Comparison of ENCODE assay signal across 12 cellular contexts in genomic region chr2:98502556-98503335, GRCh38. TPM values are rescaled to one million over a fixed set of nuclear protein-coding genes. Genes with fewer than 3 reads are reported as not detected.
A peak's percentile ranks its signal among the peaks of the same experiment; 100 is the strongest.
DNase-seq lines count a peak whose midpoint lies in the region; ATAC-seq, FAIRE-seq and TF ChIP-seq lines count a peak whose summit lies in the region.
"Had no signal": no experiment of that assay in that cellular context is flagged by ENCODE, and none has a peak within 500 bp of the region (broad histone marks: within the 10 kb centered on the region; RNA-seq: fewer than 3 reads in every experiment).

No MANE protein-coding gene starts in this region.

- TF ChIP-seq RAD21 in GM12878 (IDR thresholded peaks at IDR 0.05; ENCODE audit: insufficient read depth, low read depth, low read length) = no peak

- H3K27me3 ChIP-seq in right atrium auricular region = no peaks in the 10 kb centered on the region
- H3K27me3 ChIP-seq in GM12878 (replicated peaks in 1 of 2; ENCODE audit: control insufficient read depth in 2 of 2, insufficient read depth in 2 of 2, low read length in 1 of 2) = no peaks in the 10 kb centered on the region
- H3K27me3 ChIP-seq: BLaER1 had no signal

- peak; percentile 31 for FAIRE-seq in GM12878 (lab: Jason Lieb, UNC)
- FAIRE-seq in urothelium cell line (lab: Jason Lieb, UNC) = no peak
- FAIRE-seq: GM18507 had no signal

- no peak for TF ChIP-seq EP300 in GM12878 (IDR thresholded peaks at IDR 0.05; ENCODE audit: borderline replicate concordance in 1 of 2, control insufficient read depth in 1 of 2, low read depth in 2 of 2, low read length in 2 of 2)

- ATAC-seq in Right ventricle myocardium inferior (no peak), GM12878 (peak; percentile 66), HG03521 (IDR thresholded peaks at IDR 0.05; ENCODE audit: unreplicated experiment) (no peak)
- no peak for ATAC-seq in stimulated activated naive CD8-positive, alpha-beta T cell treated with anti-CD3 and anti-CD28 coated beads, Interleukin-15, amount 100 ng/mL, for 72 hours
- ATAC-seq: left colon had no signal

- BruUV-seq in GM12878 (replicated peaks; lab: Mats Ljungman, UMichigan) = no TSS peak

- peak; percentile 47 for DNase-seq in right atrium auricular region (ENCODE audit: low spot score)
- no peak for DNase-seq in Right ventricle myocardium inferior (ENCODE audit: missing footprints)
- DNase-seq in GM12878 (ENCODE audit: low read depth, low spot score) = no peak
- DNase-seq in kidney tubule cell (ENCODE audit: low spot score) = peak; percentile 80
- peak; percentile 63 for DNase-seq in urothelium cell line (ENCODE audit: low spot score)
- no peak for DNase-seq in hippocampal formation (lab: John Stamatoyannopoulos, UW)
- no peak for DNase-seq in stimulated activated naive CD8-positive, alpha-beta T cell treated with anti-CD3 and anti-CD28 coated beads, Interleukin-15, amount 100 ng/mL, for 72 hours
- DNase-seq: left colon, NCI-H2107 had no signal

- in situ Hi-C loops in GM12878 (cut with MboI) = no loop called here

- no peak overlapping the region for H2AFZ ChIP-seq in GM12878 (ENCODE audit: control insufficient read depth, low read depth, low read length)

- H4K20me1 ChIP-seq in GM12878 (ENCODE audit: control insufficient read depth, insufficient read depth) = peaks cover 7% of the 10 kb centered on the region

- H3K9me3 Mint-ChIP-seq in stimulated activated naive CD8-positive, alpha-beta T cell treated with anti-CD3 and anti-CD28 coated beads, Interleukin-15, amount 100 ng/mL, for 72 hours = peaks cover 0 to 5% of the 10 kb centered on the region in 2 donors

- no peak for TF ChIP-seq CTCF in right atrium auricular region (IDR thresholded peaks at IDR 0.05)
- no peak for TF ChIP-seq CTCF in GM12878 (IDR thresholded peaks at IDR 0.05 in 2 of 3, conservative IDR thresholded peaks at IDR 0.05 in 1 of 3; ENCODE audit: control insufficient read depth in 2 of 3, extremely low read depth in 1 of 3, insufficient read depth in 1 of 3, low read depth in 3 of 3, low read length in 3 of 3)

- H3K4me2 ChIP-seq in GM12878 (ENCODE audit: control insufficient read depth, insufficient read depth) = no peak overlapping the region
- H3K4me2 ChIP-seq: BLaER1 had no signal

- 92% methylated on average over 4 of the region's 4 CpGs for WGBS in GM12878 (ENCODE audit: insufficient coverage, insufficient replicate concordance, low lambda C conversion rate, missing lambda C conversion rate)

- no peak overlapping the region for H3K4me3 Mint-ChIP-seq in stimulated activated naive CD8-positive, alpha-beta T cell treated with anti-CD3 and anti-CD28 coated beads, Interleukin-15, amount 100 ng/mL, for 72 hours

- H3K4me1 ChIP-seq in right atrium auricular region = peaks cover 5 to 76% of the 10 kb centered on the region in 2 donors
- peaks cover 28% of the 10 kb centered on the region for H3K4me1 ChIP-seq in GM12878 (ENCODE audit: control insufficient read depth, insufficient read depth, low read length)
- H3K4me1 ChIP-seq: BLaER1 had no signal

- RAD21 ChIA-PET in GM12878 (lab: Charles Lee; ENCODE audit: unreplicated experiment) = interaction anchor here (0.7 kb wide), 1 partner anchor 9 kb away, joined by 3 read pairs; no protein-coding TSS in a partner anchor

- H3K27ac Mint-ChIP-seq in stimulated activated naive CD8-positive, alpha-beta T cell treated with anti-CD3 and anti-CD28 coated beads, Interleukin-15, amount 100 ng/mL, for 72 hours = no peak overlapping the region

- H3K27me3 Mint-ChIP-seq in stimulated activated naive CD8-positive, alpha-beta T cell treated with anti-CD3 and anti-CD28 coated beads, Interleukin-15, amount 100 ng/mL, for 72 hours = no peaks in the 10 kb centered on the region

- SMC1A ChIA-PET in GM12878 (lab: Charles Lee; ENCODE audit: uncharacterized antibody, unreplicated experiment) = interaction anchor here (1.0 to 1.6 kb wide), 9 partner anchors 12 to 91 kb away, joined by 3 to 5 read pairs (median 4); no protein-coding TSS in a partner anchor

- H3K36me3 ChIP-seq in right atrium auricular region = no peaks in the 10 kb centered on the region
- H3K36me3 ChIP-seq in GM12878 (ENCODE audit: control insufficient read depth in 2 of 2, insufficient read depth in 2 of 2, low read length in 1 of 2) = peaks cover 14 to 29% of the 10 kb centered on the region in 2 experiments

- CTCF ChIA-PET in GM12878 (lab: Yijun Ruan, JAX) = interaction anchor here (0.6 to 1.5 kb wide), 3 partner anchors 9 to 60 kb away, joined by 3 to 7 read pairs (median 4); no protein-coding TSS in a partner anchor

- peaks cover 35% of the 10 kb centered on the region for H3K79me2 ChIP-seq in GM12878 (ENCODE audit: control insufficient read depth, insufficient read depth, low read length)

- H3K9me3 ChIP-seq in right atrium auricular region = no peaks in the 10 kb centered on the region
- H3K9me3 ChIP-seq in GM12878 (replicated peaks; ENCODE audit: control insufficient read depth, insufficient read depth, low read length) = peaks cover 3% of the 10 kb centered on the region; the same call in 1 of the 3 replicates

- POLR2A ChIA-PET in GM12878 (lab: Charles Lee) = interaction anchor here (1.1 to 1.9 kb wide), 4 partner anchors 13 to 31 kb away, joined by 3 to 7 read pairs (median 4); no protein-coding TSS in a partner anchor

- intact Hi-C loops in Right ventricle myocardium inferior (cut with DNase I) = loop anchor here (5.0 kb wide), 1 partner anchor 55 kb away; no protein-coding TSS in a partner anchor
- intact Hi-C loops in GM12878 (cut with micrococcal nuclease; ENCODE audit: unreplicated experiment) = no loop called here

- H3K4me1 Mint-ChIP-seq in stimulated activated naive CD8-positive, alpha-beta T cell treated with anti-CD3 and anti-CD28 coated beads, Interleukin-15, amount 100 ng/mL, for 72 hours = peaks cover 93% of the 10 kb centered on the region

- TF ChIP-seq POLR2A in GM12878 (IDR thresholded peaks at IDR 0.05; ENCODE audit: low read depth, low read length) = no peak

- no peak overlapping the region for H3K4me3 ChIP-seq in right atrium auricular region
- no peak overlapping the region for H3K4me3 ChIP-seq in GM12878
- H3K4me3 ChIP-seq: BLaER1 had no signal

- H3K27ac ChIP-seq in right atrium auricular region = no peak overlapping the region
- H3K27ac ChIP-seq in GM12878 (ENCODE audit: control insufficient read depth, insufficient read depth) = peak overlapping the region; percentile 4; the same call in 1 of the 2 replicates
- H3K27ac ChIP-seq: BLaER1 had no signal

- H3K9ac ChIP-seq in GM12878 (ENCODE audit: control insufficient read depth, insufficient read depth, low read length) = no peak overlapping the region
- H3K9ac ChIP-seq: BLaER1 had no signal

TF ChIP-seq in GM12878, 131 proteins besides CTCF, POLR2A, EP300 and RAD21 (continues in another document):
- TF ChIP-seq NFXL1 (IDR thresholded peaks at IDR 0.05; ENCODE audit: borderline replicate concordance) (no peak), CEBPZ (IDR thresholded peaks at IDR 0.05; ENCODE audit: low read depth, low read length) (no peak), EED (IDR thresholded peaks at IDR 0.05; ENCODE audit: low read depth) (no peak), ZNF217 (IDR thresholded peaks at IDR 0.05) (no peak), SREBF2 (IDR thresholded peaks at IDR 0.05; ENCODE audit: low read length) (no peak), EGR1 (IDR thresholded peaks at IDR 0.05; ENCODE audit: borderline replicate concordance in 1 of 2, low read depth in 2 of 2, low read length in 2 of 2) (no peak), CEBPB (IDR thresholded peaks at IDR 0.05; ENCODE audit: borderline replicate concordance in 1 of 2, low read depth in 2 of 2, low read length in 2 of 2) (no peak), SMARCA5 (IDR thresholded peaks at IDR 0.05) (no peak)

RNA-seq across cellular contexts. Expression of gene INPP4A, which starts 58.1 kb away (rescaled TPM):
- 10 to 100 TPM; 12.7 to 18.2 TPM for total RNA-seq in right atrium auricular region
- total RNA-seq in Right ventricle myocardium inferior = 14.7 TPM
- total RNA-seq in GM12878 (2013; cell fraction: nucleolus; rRNA removed) = 373 and 420 TPM in 2 replicates
- 37.9 and 42.8 TPM in 2 replicates for total RNA-seq in GM12878 (2014; rRNA removed)
- total RNA-seq in GM12878 (2014; rRNA removed; fragmentation: Illumina TruSeq; extraction: Trizol) = 24.0 and 24.1 TPM in 2 replicates
- total RNA-seq in GM12878 (2021) = 54.0 and 62.3 TPM in 2 replicates
- polyA plus RNA-seq in GM12878 (2011; ENCODE audit: low read depth) = 10.5 TPM
- 30.8 and 46.4 TPM in 2 replicates for polyA plus RNA-seq in GM12878 (2011; rRNA removed)
- 45.8 and 56.6 TPM in 2 replicates for polyA plus RNA-seq in GM12878 (2011; cell fraction: cytosol; rRNA removed)
- 403 and 492 TPM in 2 replicates for polyA plus RNA-seq in GM12878 (2011; cell fraction: nucleus; rRNA removed)
- 19.7 and 20.5 TPM in 2 replicates for polyA plus RNA-seq in GM12878 (2012)
- 20.4 and 27.4 TPM in 2 replicates for polyA plus RNA-seq in GM12878 (2014; fragmentation: Illumina TruSeq; extraction: Trizol)
- polyA plus RNA-seq in GM12878 (2014; fragmentation: Nextera tagmentation; extraction: Ambion mirVana) = 1 to 10 TPM; 4.7 to 6.2 TPM
- 32.7 and 40.3 TPM in 2 replicates for polyA plus RNA-seq in GM12878 (2014; rRNA removed)
- 10 to 100 TPM; 41.1 to 45.9 TPM for polyA plus RNA-seq in GM12878 (2016; fragmentation: Nextera tagmentation; extraction: Ambion mirVana)
- 220 and 303 TPM in 2 replicates for polyA minus RNA-seq in GM12878 (2011; rRNA and poly(A)+ RNA removed)
- polyA minus RNA-seq in GM12878 (2011; cell fraction: cytosol; rRNA and poly(A)+ RNA removed) = 32.1 and 33.5 TPM in 2 replicates
- 290 and 381 TPM in 2 replicates for polyA minus RNA-seq in GM12878 (2011; cell fraction: nucleus; rRNA and poly(A)+ RNA removed)

Comparison
In these comparisons a context has a peak if more than half of its experiments do, and no peak if none do; other contexts are left out.
1. DNase-seq: peak in right atrium auricular region (single experiment), kidney tubule cell (single experiment) and urothelium cell line (single experiment); none in Right ventricle myocardium inferior (single experiment), GM12878 (single experiment), hippocampal formation (0 of 2) and stimulated activated naive CD8-positive, alpha-beta T cell treated with anti-CD3 and anti-CD28 coated beads, Interleukin-15, amount 100 ng/mL, for 72 hours (0 of 2).